Comparison of ENCODE assay signal across 32 cellular contexts in genomic region chr22:37211853-37212173, GRCh38. TPM values are rescaled to one million over a fixed set of nuclear protein-coding genes. Genes with fewer than 3 reads are reported as not detected.
A peak's percentile ranks its signal among the peaks of the same experiment; 100 is the strongest.
DNase-seq lines count a peak whose midpoint lies in the region; ATAC-seq, FAIRE-seq and TF ChIP-seq lines count a peak whose summit lies in the region.
"Had no signal": no experiment of that assay in that cellular context is flagged by ENCODE, and none has a peak within 500 bp of the region (broad histone marks: within the 10 kb centered on the region; RNA-seq: fewer than 3 reads in every experiment).

No MANE protein-coding gene starts in this region.

- ATAC-seq in activated B cell treated with CpG ODN at 0.5 μM for 24 hours (ENCODE audit: low read depth) = no peak
- no peak for ATAC-seq in HepG2
- no peak for ATAC-seq in stimulated activated effector memory CD8-positive, alpha-beta T cell treated with anti-CD3 and anti-CD28 coated beads, Interleukin-12 subunit alpha, Interleukin-12 subunit beta, amount 100 ng/mL, for 72 hours
- no peak for ATAC-seq in HG03520 (IDR thresholded peaks at IDR 0.05; ENCODE audit: unreplicated experiment)
- ATAC-seq: CD8-positive, alpha-beta T cell; gastroesophageal sphincter; stimulated activated naive CD8-positive, alpha-beta T cell treated with anti-CD3 and anti-CD28 coated beads, Interleukin-15, Interleukin-2, amounts not matched to agents 100 U/mL and 50 U/mL, for 24 hours had no signal

- POLR2A ChIA-PET in activated B cell treated with CpG ODN at 0.5 μM for 24 hours (lab: Charles Lee) = no interaction called here
- POLR2A ChIA-PET in HepG2 (lab: Yijun Ruan, JAX) = no interaction called here
- POLR2A ChIA-PET in A673 (lab: Charles Lee; ENCODE audit: low non-redundant PET) = no interaction called here

- in situ Hi-C loops in HepG2 (cut with HindIII; ENCODE audit: extremely low pct_ligation_motif_present, low pct_unique_long_range_greater_than_20kb) = no loop called here

- H3K27ac ChIP-seq in HepG2 (ENCODE audit: extremely low read length, insufficient read depth, low read length) (no peak overlapping the region), A673 (ENCODE audit: low read depth, low read length, poor library complexity, severe bottlenecking) (no peak overlapping the region)
- H3K27ac ChIP-seq: 22Rv1, brain microvascular endothelial cell, colonic mucosa, esophagus squamous epithelium, gastroesophageal sphincter, transverse colon had no signal

- peaks cover 10% of the 10 kb centered on the region for H3K4me1 Mint-ChIP-seq in activated B cell treated with CpG ODN at 0.5 μM for 24 hours
- H3K4me1 Mint-ChIP-seq in stimulated activated effector memory CD8-positive, alpha-beta T cell treated with anti-CD3 and anti-CD28 coated beads, Interleukin-12 subunit alpha, Interleukin-12 subunit beta, amount 100 ng/mL, for 72 hours = no peaks in the 10 kb centered on the region

- peaks cover 28% of the 10 kb centered on the region for H3K4me1 ChIP-seq in HepG2 (ENCODE audit: insufficient read depth, low read length)
- no peaks in the 10 kb centered on the region for H3K4me1 ChIP-seq in A673 (ENCODE audit: insufficient read depth, low read length, poor library complexity, severe bottlenecking)
- H3K4me1 ChIP-seq: colonic mucosa, transverse colon had no signal

- H3K4me3 Mint-ChIP-seq in activated B cell treated with CpG ODN at 0.5 μM for 24 hours = no peak overlapping the region
- H3K4me3 Mint-ChIP-seq in stimulated activated effector memory CD8-positive, alpha-beta T cell treated with anti-CD3 and anti-CD28 coated beads, Interleukin-12 subunit alpha, Interleukin-12 subunit beta, amount 100 ng/mL, for 72 hours = no peak overlapping the region
- H3K4me3 Mint-ChIP-seq: activated CD4-positive, alpha-beta memory T cell treated with anti-CD3 and anti-CD28 coated beads, Interleukin-2, amount 10 ng/mL, durations not matched to agents 7 days and 5 days had no signal

- CTCF ChIA-PET in activated B cell treated with CpG ODN at 0.5 μM for 24 hours (lab: Charles Lee) (no interaction called here), HepG2 (lab: Yijun Ruan, JAX; ENCODE audit: low intra/inter-chr PET ratio, low total read pairs) (no interaction called here), A673 (lab: Charles Lee) (no interaction called here)

- TF ChIP-seq POLR2A in HepG2 (IDR thresholded peaks at IDR 0.05; ENCODE audit: insufficient read depth in 1 of 2, low read depth in 2 of 2, low read length in 2 of 2) = no peak

- WGBS in HepG2 (ENCODE audit: low lambda C conversion rate) = 49% methylated on average over 7 of the region's 7 CpGs

- intact Hi-C loops in activated B cell treated with CpG ODN at 0.5 μM for 24 hours (cut with micrococcal nuclease) (no loop called here), HepG2 (cut with micrococcal nuclease; ENCODE audit: unreplicated experiment) (no loop called here), A673 (cut with micrococcal nuclease; ENCODE audit: unreplicated experiment) (no loop called here)

- DNase-seq in NCI-H524 (lab: John Stamatoyannopoulos, UW) (peak; percentile 26 to 43), NCI-H524 treated with DMSO at 0.1 percent for 48 hours (lab: John Stamatoyannopoulos, UW) (no peak), activated B cell treated with CpG ODN at 0.5 μM for 24 hours (peak; percentile 9), HepG2 (ENCODE audit: low spot score) (no peak), H7 (no peak), A673 (ENCODE audit: low spot score) (no peak)
- no peak for DNase-seq in stimulated activated effector memory CD8-positive, alpha-beta T cell treated with anti-CD3 and anti-CD28 coated beads, Interleukin-12 subunit alpha, Interleukin-12 subunit beta, amount 100 ng/mL, for 72 hours (ENCODE audit: low spot score in 2 of 2)
- DNase-seq: activated CD4-positive, alpha-beta memory T cell treated with anti-CD3 and anti-CD28 coated beads, Interleukin-2, amount 10 ng/mL, durations not matched to agents 7 days and 5 days; activated CD4-positive, CD25-positive, alpha-beta regulatory T cell; activated gamma-delta T cell; activated T-cell treated with anti-CD3 and anti-CD28 coated beads for 4 hours; brain microvascular endothelial cell; colonic mucosa; esophagus squamous epithelium; IMR-90; kidney glomerular epithelial cell; mesenchymal stem cell; NCI-H2081; NCI-H226; stimulated activated naive CD8-positive, alpha-beta T cell treated with anti-CD3 and anti-CD28 coated beads, Interleukin-15, Interleukin-2, amounts not matched to agents 100 U/mL and 50 U/mL, for 24 hours; T-helper 9 cell; transverse colon had no signal

- H2AFZ ChIP-seq in HepG2 (ENCODE audit: low read length) = no peak overlapping the region

- no peaks in the 10 kb centered on the region for H3K79me2 ChIP-seq in HepG2 (ENCODE audit: insufficient read depth, low read length)

- H3K9me3 Mint-ChIP-seq in activated B cell treated with CpG ODN at 0.5 μM for 24 hours = no peaks in the 10 kb centered on the region
- H3K9me3 Mint-ChIP-seq in stimulated activated effector memory CD8-positive, alpha-beta T cell treated with anti-CD3 and anti-CD28 coated beads, Interleukin-12 subunit alpha, Interleukin-12 subunit beta, amount 100 ng/mL, for 72 hours = no peaks in the 10 kb centered on the region
- H3K9me3 Mint-ChIP-seq: activated CD4-positive, alpha-beta memory T cell treated with anti-CD3 and anti-CD28 coated beads, Interleukin-2, amount 10 ng/mL, durations not matched to agents 7 days and 5 days; CD8-positive, alpha-beta T cell had no signal

- H4K20me1 ChIP-seq in HepG2 (ENCODE audit: insufficient read depth, low read length) = no peaks in the 10 kb centered on the region

- H3K27ac Mint-ChIP-seq in activated B cell treated with CpG ODN at 0.5 μM for 24 hours = no peak overlapping the region
- peak overlapping the region; percentile 56 for H3K27ac Mint-ChIP-seq in stimulated activated effector memory CD8-positive, alpha-beta T cell treated with anti-CD3 and anti-CD28 coated beads, Interleukin-12 subunit alpha, Interleukin-12 subunit beta, amount 100 ng/mL, for 72 hours
- H3K27ac Mint-ChIP-seq: activated CD4-positive, alpha-beta memory T cell treated with anti-CD3 and anti-CD28 coated beads, Interleukin-2, amount 10 ng/mL, durations not matched to agents 7 days and 5 days; CD8-positive, alpha-beta T cell had no signal

- no TSS peak for BruUV-seq in HepG2 (replicated peaks; lab: Mats Ljungman, UMichigan)
- BruUV-seq in A673 (replicated peaks; lab: Mats Ljungman, UMichigan) = no TSS peak

- no peak for FAIRE-seq in HepG2 (lab: Jason Lieb, UNC)
- FAIRE-seq: G401.6 had no signal

- H3K36me3 ChIP-seq in HepG2 (replicated peaks in 1 of 2; ENCODE audit: control insufficient read depth in 1 of 2, insufficient read depth in 2 of 2, low read length in 2 of 2) = no peaks in the 10 kb centered on the region
- no peaks in the 10 kb centered on the region for H3K36me3 ChIP-seq in H7 (replicated peaks; ENCODE audit: control insufficient read depth, insufficient read depth, low read length)
- no peaks in the 10 kb centered on the region for H3K36me3 ChIP-seq in A673 (ENCODE audit: insufficient read depth, low read length, poor library complexity, severe bottlenecking)
- H3K36me3 ChIP-seq: brain microvascular endothelial cell, colonic mucosa, esophagus squamous epithelium, gastroesophageal sphincter, transverse colon had no signal

- H3K27me3 Mint-ChIP-seq in activated B cell treated with CpG ODN at 0.5 μM for 24 hours = no peaks in the 10 kb centered on the region
- H3K27me3 Mint-ChIP-seq: activated CD4-positive, alpha-beta memory T cell treated with anti-CD3 and anti-CD28 coated beads, Interleukin-2, amount 10 ng/mL, durations not matched to agents 7 days and 5 days had no signal

- no peaks in the 10 kb centered on the region for H3K36me3 Mint-ChIP-seq in activated B cell treated with CpG ODN at 0.5 μM for 24 hours (ENCODE audit: low read depth)
- peaks cover 15% of the 10 kb centered on the region for H3K36me3 Mint-ChIP-seq in stimulated activated effector memory CD8-positive, alpha-beta T cell treated with anti-CD3 and anti-CD28 coated beads, Interleukin-12 subunit alpha, Interleukin-12 subunit beta, amount 100 ng/mL, for 72 hours

- TF ChIP-seq CTCF in activated B cell treated with CpG ODN at 0.5 μM for 24 hours (IDR thresholded peaks at IDR 0.05) (no peak), HepG2 (CRISPR knock-in tag; IDR thresholded peaks at IDR 0.05) (no peak), A673 (conservative IDR thresholded peaks at IDR 0.05; ENCODE audit: low read depth, low read length) (no peak)

- peaks cover 0 to 33% of the 10 kb centered on the region in 2 experiments; a peak in 3 of 5 replicates for H3K27me3 ChIP-seq in HepG2 (ENCODE audit: control insufficient read depth in 1 of 2, insufficient read depth in 2 of 2, low read length in 2 of 2)
- no peaks in the 10 kb centered on the region for H3K27me3 ChIP-seq in H7 (ENCODE audit: control insufficient read depth, insufficient read depth, low read length)
- no peaks in the 10 kb centered on the region for H3K27me3 ChIP-seq in A673 (replicated peaks; ENCODE audit: insufficient read depth, low read depth, low read length, poor library complexity)
- H3K27me3 ChIP-seq: brain microvascular endothelial cell, colonic mucosa had no signal

- no peak overlapping the region for H3K9ac ChIP-seq in HepG2 (ENCODE audit: insufficient read depth, low read depth, low read length)

- TF ChIP-seq RAD21 in HepG2 (CRISPR knock-in tag; IDR thresholded peaks at IDR 0.05) = no peak

- TF ChIP-seq EP300 in HepG2 (IDR thresholded peaks at IDR 0.05; ENCODE audit: low read depth in 2 of 2, low read length in 2 of 2) (no peak), HepG2 (CRISPR knock-in tag; IDR thresholded peaks at IDR 0.05; ENCODE audit: borderline replicate concordance) (no peak)

- H3K4me3 ChIP-seq in HepG2 (replicated peaks in 1 of 3; ENCODE audit: insufficient read depth in 1 of 3, low read depth in 2 of 3, low read length in 3 of 3) (peak overlapping the region in 1 of 3 experiments; percentile 3; a peak in 1 of 6 replicates), H7 (ENCODE audit: insufficient read depth, low read depth, low read length) (no peak overlapping the region), A673 (ENCODE audit: low read depth, low read length, poor library complexity, severe bottlenecking) (no peak overlapping the region)
- H3K4me3 ChIP-seq: colonic mucosa, esophagus squamous epithelium, gastroesophageal sphincter, smooth muscle cell, transverse colon had no signal

- H3K4me2 ChIP-seq in HepG2 (ENCODE audit: low read depth, low read length) = peak overlapping the region; percentile 25; the same call in 1 of the 2 replicates
- H3K4me2 ChIP-seq: smooth muscle cell had no signal

- H3K9me3 ChIP-seq in HepG2 (ENCODE audit: low read length) = no peaks in the 10 kb centered on the region
- H3K9me3 ChIP-seq in A673 (ENCODE audit: low read depth, low read length, poor library complexity, severe bottlenecking) = no peaks in the 10 kb centered on the region
- H3K9me3 ChIP-seq: colonic mucosa, esophagus squamous epithelium, gastroesophageal sphincter, transverse colon had no signal

RNA-seq across cellular contexts. Expression of gene SSTR3, which starts 0.5 kb away (rescaled TPM):
- total RNA-seq in activated B cell treated with CpG ODN at 0.5 μM for 24 hours (1.7 and 1.8 TPM in 2 replicates), HepG2 (2016; rRNA removed; fragmentation: Illumina TruSeq; extraction: Trizol) (0.39 and 0.64 TPM in 2 replicates), A673 (2021) (not detected in 2 replicates)
- total RNA-seq in HepG2 (2016; cell fraction: cytosol; rRNA removed; fragmentation: Illumina TruSeq; extraction: Trizol; ENCODE audit: low read depth) = 0.09 and 0.10 TPM in 2 replicates
- total RNA-seq in HepG2 (2016; cell fraction: insoluble cytoplasmic fraction; rRNA removed; fragmentation: Illumina TruSeq; extraction: Trizol) = 0.39 and 0.49 TPM in 2 replicates
- total RNA-seq in HepG2 (2016; cell fraction: membrane; rRNA removed; fragmentation: Illumina TruSeq; extraction: Trizol) = 0.25 and 0.38 TPM in 2 replicates
- 0.60 and 0.65 TPM in 2 replicates for total RNA-seq in HepG2 (2016; cell fraction: nucleus; rRNA removed; fragmentation: Illumina TruSeq; extraction: Trizol)
- 0.08 and 0.09 TPM in 2 replicates for polyA plus RNA-seq in HepG2 (2011; rRNA removed)
- 0.07 and 0.09 TPM in 2 replicates for polyA plus RNA-seq in HepG2 (2011; cell fraction: cytosol; rRNA removed)
- 0.21 and 0.35 TPM in 2 replicates for polyA plus RNA-seq in HepG2 (2011; cell fraction: nucleus; rRNA removed)
- 0.04 and 0.05 TPM in 2 replicates for polyA plus RNA-seq in HepG2 (2012)
- polyA plus RNA-seq in HepG2 (2016; cell fraction: cytosol; fragmentation: Illumina TruSeq; extraction: Trizol; ENCODE audit: low read depth) = 0.06 and 0.11 TPM in 2 replicates
- 0.24 and 0.28 TPM in 2 replicates for polyA plus RNA-seq in HepG2 (2016; cell fraction: insoluble cytoplasmic fraction; fragmentation: Illumina TruSeq; extraction: Trizol; ENCODE audit: low read depth)
- 0.11 and 0.14 TPM in 2 replicates for polyA plus RNA-seq in HepG2 (2016; cell fraction: membrane; fragmentation: Illumina TruSeq; extraction: Trizol; ENCODE audit: low read depth)
- 0.53 and 0.95 TPM in 2 replicates for polyA plus RNA-seq in HepG2 (2016; cell fraction: nucleus; fragmentation: Illumina TruSeq; extraction: Trizol; ENCODE audit: insufficient read depth, low read depth)
- 0.07 and 0.30 TPM in 2 replicates for polyA minus RNA-seq in HepG2 (2011; rRNA and poly(A)+ RNA removed; ENCODE audit: low replicate concordance)
- not detected in 2 replicates for polyA minus RNA-seq in HepG2 (2011; cell fraction: cytosol; rRNA and poly(A)+ RNA removed)
- polyA minus RNA-seq in HepG2 (2011; cell fraction: nucleus; rRNA and poly(A)+ RNA removed) = 0.13 TPM in 1 of 2 replicates, not detected in the other
- 0.21 TPM in 1 of 2 replicates, not detected in the other for total RNA-seq in H7 (2014; rRNA removed; shearing (Covaris generic))
- total RNA-seq: esophagus squamous epithelium, gastroesophageal sphincter, M059J, myocyte, occipital lobe, Right ventricle myocardium inferior, smooth muscle cell had no signal
- polyA plus RNA-seq: smooth muscle cell had no signal

RNA-seq across cellular contexts. Expression of gene C1QTNF6, which starts 23.8 kb away (rescaled TPM):
- total RNA-seq in activated B cell treated with CpG ODN at 0.5 μM for 24 hours = 5.2 and 8.2 TPM in 2 replicates
- 1.5 and 2.7 TPM in 2 replicates for total RNA-seq in HepG2 (2016; rRNA removed; fragmentation: Illumina TruSeq; extraction: Trizol)
- total RNA-seq in HepG2 (2016; cell fraction: cytosol; rRNA removed; fragmentation: Illumina TruSeq; extraction: Trizol; ENCODE audit: low read depth) = 0.40 and 0.97 TPM in 2 replicates
- total RNA-seq in HepG2 (2016; cell fraction: insoluble cytoplasmic fraction; rRNA removed; fragmentation: Illumina TruSeq; extraction: Trizol) = 1.1 and 2.5 TPM in 2 replicates
- 1.7 and 1.8 TPM in 2 replicates for total RNA-seq in HepG2 (2016; cell fraction: membrane; rRNA removed; fragmentation: Illumina TruSeq; extraction: Trizol)
- 4.5 and 5.3 TPM in 2 replicates for total RNA-seq in HepG2 (2016; cell fraction: nucleus; rRNA removed; fragmentation: Illumina TruSeq; extraction: Trizol)
- polyA plus RNA-seq in HepG2 (2011; rRNA removed) = 6.9 and 10.7 TPM in 2 replicates
- 3.0 and 4.1 TPM in 2 replicates for polyA plus RNA-seq in HepG2 (2011; cell fraction: cytosol; rRNA removed)
- polyA plus RNA-seq in HepG2 (2011; cell fraction: nucleus; rRNA removed) = 39.8 and 43.2 TPM in 2 replicates
- polyA plus RNA-seq in HepG2 (2012) = 4.1 and 5.1 TPM in 2 replicates
- 0.60 and 1.2 TPM in 2 replicates for polyA plus RNA-seq in HepG2 (2016; cell fraction: cytosol; fragmentation: Illumina TruSeq; extraction: Trizol; ENCODE audit: low read depth)
- 1.7 and 1.9 TPM in 2 replicates for polyA plus RNA-seq in HepG2 (2016; cell fraction: insoluble cytoplasmic fraction; fragmentation: Illumina TruSeq; extraction: Trizol; ENCODE audit: low read depth)
- polyA plus RNA-seq in HepG2 (2016; cell fraction: membrane; fragmentation: Illumina TruSeq; extraction: Trizol; ENCODE audit: low read depth) = 1.6 and 1.8 TPM in 2 replicates
- 8.4 and 10.3 TPM in 2 replicates for polyA plus RNA-seq in HepG2 (2016; cell fraction: nucleus; fragmentation: Illumina TruSeq; extraction: Trizol; ENCODE audit: insufficient read depth, low read depth)
- 8.3 and 36.4 TPM in 2 replicates for polyA minus RNA-seq in HepG2 (2011; rRNA and poly(A)+ RNA removed; ENCODE audit: low replicate concordance)
- 2.5 and 4.0 TPM in 2 replicates for polyA minus RNA-seq in HepG2 (2011; cell fraction: cytosol; rRNA and poly(A)+ RNA removed)
- 18.0 and 21.3 TPM in 2 replicates for polyA minus RNA-seq in HepG2 (2011; cell fraction: nucleus; rRNA and poly(A)+ RNA removed)
- 4.9 and 5.4 TPM in 2 replicates for total RNA-seq in H7 (2014; rRNA removed; shearing (Covaris generic))
- 6.3 and 8.6 TPM in 2 replicates for total RNA-seq in A673 (2021)

RNA-seq across cellular contexts. Expression of gene RAC2, which starts 32.3 kb away (rescaled TPM):
- total RNA-seq in activated B cell treated with CpG ODN at 0.5 μM for 24 hours (518 and 557 TPM in 2 replicates), HepG2 (2016; rRNA removed; fragmentation: Illumina TruSeq; extraction: Trizol) (not detected in 2 replicates), A673 (2021) (4.0 and 5.8 TPM in 2 replicates)
- total RNA-seq in HepG2 (2016; cell fraction: cytosol; rRNA removed; fragmentation: Illumina TruSeq; extraction: Trizol; ENCODE audit: low read depth) = 0.18 TPM in 1 of 2 replicates, not detected in the other
- total RNA-seq in HepG2 (2016; cell fraction: insoluble cytoplasmic fraction; rRNA removed; fragmentation: Illumina TruSeq; extraction: Trizol) = not detected in 2 replicates
- 0.28 TPM in 1 of 2 replicates, not detected in the other for total RNA-seq in HepG2 (2016; cell fraction: membrane; rRNA removed; fragmentation: Illumina TruSeq; extraction: Trizol)
- not detected in 2 replicates for total RNA-seq in HepG2 (2016; cell fraction: nucleus; rRNA removed; fragmentation: Illumina TruSeq; extraction: Trizol)
- 0.73 and 0.86 TPM in 2 replicates for polyA plus RNA-seq in HepG2 (2011; rRNA removed)
- polyA plus RNA-seq in HepG2 (2011; cell fraction: cytosol; rRNA removed) = 0.35 and 0.56 TPM in 2 replicates
- polyA plus RNA-seq in HepG2 (2011; cell fraction: nucleus; rRNA removed) = 0.61 and 0.68 TPM in 2 replicates
- polyA plus RNA-seq in HepG2 (2012) = 0.39 TPM in 1 of 2 replicates, not detected in the other
- 0.14 and 0.26 TPM in 2 replicates for polyA plus RNA-seq in HepG2 (2016; cell fraction: cytosol; fragmentation: Illumina TruSeq; extraction: Trizol; ENCODE audit: low read depth)
- polyA plus RNA-seq in HepG2 (2016; cell fraction: insoluble cytoplasmic fraction; fragmentation: Illumina TruSeq; extraction: Trizol; ENCODE audit: low read depth) = 0.21 TPM in 1 of 2 replicates, not detected in the other
- polyA plus RNA-seq in HepG2 (2016; cell fraction: membrane; fragmentation: Illumina TruSeq; extraction: Trizol; ENCODE audit: low read depth) = 0.16 and 0.20 TPM in 2 replicates
- polyA plus RNA-seq in HepG2 (2016; cell fraction: nucleus; fragmentation: Illumina TruSeq; extraction: Trizol; ENCODE audit: insufficient read depth, low read depth) = 0.45 TPM in 1 of 2 replicates, not detected in the other
- polyA minus RNA-seq in HepG2 (2011; rRNA and poly(A)+ RNA removed; ENCODE audit: low replicate concordance) = 0.64 and 2.0 TPM in 2 replicates
- polyA minus RNA-seq in HepG2 (2011; cell fraction: cytosol; rRNA and poly(A)+ RNA removed) = not detected in 2 replicates
- 0.37 TPM in 1 of 2 replicates, not detected in the other for polyA minus RNA-seq in HepG2 (2011; cell fraction: nucleus; rRNA and poly(A)+ RNA removed)
- 9.4 and 9.6 TPM in 2 replicates for total RNA-seq in H7 (2014; rRNA removed; shearing (Covaris generic))
- total RNA-seq: myocyte, occipital lobe had no signal

Comparison
In these comparisons a context has a peak if more than half of its experiments do, and no peak if none do; other contexts are left out.
1. DNase-seq: peak in NCI-H524 (2 of 2) and activated B cell treated with CpG ODN at 0.5 μM for 24 hours (single experiment); none in NCI-H524 treated with DMSO at 0.1 percent for 48 hours (single experiment), HepG2 (single experiment), stimulated activated effector memory CD8-positive, alpha-beta T cell treated with anti-CD3 and anti-CD28 coated beads, Interleukin-12 subunit alpha, Interleukin-12 subunit beta, amount 100 ng/mL, for 72 hours (0 of 2), H7 (single experiment) and A673 (single experiment).
2. RNA of gene RAC2, which starts 32.3 kb away (total RNA-seq): 518 to 557 TPM in activated B cell treated with CpG ODN at 0.5 μM for 24 hours; 9.4 to 9.6 TPM in H7, 4.0 to 5.8 TPM in A673 and 0.18 to 0.28 TPM in HepG2; every median in the first group is over 10 times any median in the second.